Comparison of ENCODE assay signal across 15 cellular contexts in the genomic region with DNA sequence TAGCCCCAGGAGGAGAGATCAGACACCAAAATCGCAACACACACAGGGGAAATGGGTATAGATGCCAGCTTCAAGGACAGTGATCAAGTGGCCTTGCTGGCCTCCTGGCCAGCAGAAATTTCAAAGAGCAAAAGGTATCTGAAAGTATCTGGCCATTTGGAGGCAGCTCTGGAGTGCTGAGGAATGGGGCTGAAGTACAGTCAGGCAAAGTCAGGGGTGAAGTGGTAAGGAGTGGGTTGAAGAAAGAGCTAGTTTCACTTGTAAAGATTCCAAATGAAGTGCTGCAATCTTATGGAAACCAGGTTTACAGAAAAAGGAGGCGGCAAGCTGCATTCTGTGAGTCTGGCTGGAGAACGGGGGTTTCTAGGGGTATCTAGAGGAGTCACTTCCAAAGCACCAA. TPM values are rescaled to one million over a fixed set of nuclear protein-coding genes. Genes with fewer than 3 reads are reported as not detected.
DNase-seq lines count a peak whose midpoint lies in the region; ATAC-seq and TF ChIP-seq lines count a peak whose summit lies in the region.
"Had no signal": no experiment of that assay in that cellular context is flagged by ENCODE, and none has a peak within 500 bp of the region (broad histone marks: within the 10 kb centered on the region; RNA-seq: fewer than 3 reads in every experiment).

No MANE protein-coding gene starts in this region.

- no peak for TF ChIP-seq EP300 in stomach (IDR thresholded peaks at IDR 0.05)

- POLR2A ChIA-PET in activated CD4-positive, alpha-beta T cell treated with anti-CD3 and anti-CD28 coated beads for 36 hours (lab: Charles Lee): interaction anchor here (0.6 to 2.7 kb wide), 12 partner anchors 17 to 225 kb away, joined by 3 to 22 read pairs (median 6); a partner anchor contains a TSS

- H3K4me1 ChIP-seq in lower lobe of right lung: peaks cover 31% of the 10 kb centered on the region
- H3K4me1 ChIP-seq in stomach: peaks cover 9 to 41% (median 19%) of the 10 kb centered on the region in 4 donors

- TF ChIP-seq POLR2A in stomach (IDR thresholded peaks at IDR 0.05): no peak

- peaks cover 43% of the 10 kb centered on the region for H3K4me1 Mint-ChIP-seq in activated CD4-positive, alpha-beta T cell treated with anti-CD3 and anti-CD28 coated beads for 36 hours
- H3K4me1 Mint-ChIP-seq in activated naive CD8-positive, alpha-beta T cell treated with anti-CD3 and anti-CD28 coated beads for 36 hours: peaks cover 39% of the 10 kb centered on the region

- peaks cover 46% of the 10 kb centered on the region for H3K36me3 ChIP-seq in lower lobe of right lung
- H3K36me3 ChIP-seq in stomach: peaks cover 12 to 55% (median 46%) of the 10 kb centered on the region in 4 donors

- H3K27ac Mint-ChIP-seq in activated CD4-positive, alpha-beta T cell treated with anti-CD3 and anti-CD28 coated beads for 36 hours: peak overlapping the region; percentile 94
- peak overlapping the region; percentile 83 for H3K27ac Mint-ChIP-seq in activated naive CD8-positive, alpha-beta T cell treated with anti-CD3 and anti-CD28 coated beads for 36 hours

- no peaks in the 10 kb centered on the region for H3K27me3 Mint-ChIP-seq in activated CD4-positive, alpha-beta T cell treated with anti-CD3 and anti-CD28 coated beads for 36 hours
- H3K27me3 Mint-ChIP-seq in activated naive CD8-positive, alpha-beta T cell treated with anti-CD3 and anti-CD28 coated beads for 36 hours: no peaks in the 10 kb centered on the region

- TF ChIP-seq CTCF in lower lobe of right lung (IDR thresholded peaks at IDR 0.05) (no peak), stomach (IDR thresholded peaks at IDR 0.05) (no peak)

- intact Hi-C loops in activated CD4-positive, alpha-beta T cell treated with anti-CD3 and anti-CD28 coated beads for 36 hours (cut with DNase I, micrococcal nuclease): loop anchor here (2.0 to 5.0 kb wide), 3 partner anchors 133 to 239 kb away; a partner anchor contains a TSS
- intact Hi-C loops in lower lobe of right lung (cut with DNase I) (no loop called here), stomach (cut with DNase I; ENCODE audit: low total_unique reads) (no loop called here), cardiac septum (cut with DNase I) (no loop called here)

- H3K27me3 ChIP-seq in lower lobe of right lung (ENCODE audit: low read depth) (no peaks in the 10 kb centered on the region), stomach (no peaks in the 10 kb centered on the region)

- peak overlapping the region; percentile 36 for H3K4me3 Mint-ChIP-seq in activated CD4-positive, alpha-beta T cell treated with anti-CD3 and anti-CD28 coated beads for 36 hours
- no peak overlapping the region for H3K4me3 Mint-ChIP-seq in activated naive CD8-positive, alpha-beta T cell treated with anti-CD3 and anti-CD28 coated beads for 36 hours

- H3K27ac ChIP-seq in lower lobe of right lung (peak overlapping the region; percentile 77), stomach (peak overlapping the region in 3 of 5 donors; percentile 2 to 80 (median 70))
- H3K27ac ChIP-seq: parathyroid adenoma had no signal

- 93 to 100% (median 94%) methylated on average over 3 of the region's 3 CpGs for WGBS in stomach, 5 donors

- no peak for ATAC-seq in activated CD4-positive, alpha-beta T cell treated with anti-CD3 and anti-CD28 coated beads for 36 hours
- ATAC-seq in lower lobe of right lung: peak; percentile 59 to 68

- H3K9me3 Mint-ChIP-seq in activated CD4-positive, alpha-beta T cell treated with anti-CD3 and anti-CD28 coated beads for 36 hours (ENCODE audit: low read depth): no peaks in the 10 kb centered on the region
- no peaks in the 10 kb centered on the region for H3K9me3 Mint-ChIP-seq in activated naive CD8-positive, alpha-beta T cell treated with anti-CD3 and anti-CD28 coated beads for 36 hours

- H3K4me3 ChIP-seq in lower lobe of right lung: no peak overlapping the region
- H3K4me3 ChIP-seq in stomach: no peak overlapping the region

- CTCF ChIA-PET in activated CD4-positive, alpha-beta T cell treated with anti-CD3 and anti-CD28 coated beads for 36 hours (lab: Charles Lee): interaction anchor here (0.7 to 7.8 kb wide), 8 partner anchors 15 to 343 kb away, joined by 3 to 94 read pairs (median 5); a partner anchor contains a TSS

- H3K9me3 ChIP-seq in lower lobe of right lung (no peaks in the 10 kb centered on the region), stomach (no peaks in the 10 kb centered on the region)

- DNase-seq in activated CD4-positive, alpha-beta T cell treated with anti-CD3 and anti-CD28 coated beads for 36 hours: no peak
- no peak for DNase-seq in activated CD4-positive, alpha-beta T cell treated with anti-CD3 and anti-CD28 coated beads, Interleukin-2, amount 50 U/mL, for 48 hours
- DNase-seq in activated naive CD8-positive, alpha-beta T cell treated with anti-CD3 and anti-CD28 coated beads for 36 hours: no peak
- DNase-seq in lower lobe of right lung: no peak
- DNase-seq in stomach: no peak
- no peak for DNase-seq in T-helper 9 cell
- no peak for DNase-seq in cardiac septum (ENCODE audit: low spot score)
- DNase-seq in SIG-M5 treated with dmso at 0.1 percent for 504 hours (lab: John Stamatoyannopoulos, UW; ENCODE audit: unreplicated experiment): no peak
- DNase-seq: DMS 273 treated with DMSO at 0.1 percent for 48 hours; left colon; NCI-H1417; NCI-H69; Right ventricle myocardium superior; stimulated activated CD4-positive, alpha-beta T cell treated with anti-CD3 and anti-CD28 coated beads, Interleukin-4, amount 100 ng/mL, for 1 hour had no signal

- H3K36me3 Mint-ChIP-seq in activated CD4-positive, alpha-beta T cell treated with anti-CD3 and anti-CD28 coated beads for 36 hours (ENCODE audit: low read depth): peaks cover 30% of the 10 kb centered on the region
- H3K36me3 Mint-ChIP-seq in activated naive CD8-positive, alpha-beta T cell treated with anti-CD3 and anti-CD28 coated beads for 36 hours: peaks cover 38% of the 10 kb centered on the region

RNA-seq across cellular contexts. Expression of a gene that starts 19.2 kb away (rescaled TPM):
- 100 to 1,000 TPM; 417 to 450 TPM for total RNA-seq in activated CD4-positive, alpha-beta T cell treated with anti-CD3 and anti-CD28 coated beads for 36 hours
- total RNA-seq in activated naive CD8-positive, alpha-beta T cell treated with anti-CD3 and anti-CD28 coated beads for 36 hours: 100 to 1,000 TPM; 449 to 455 TPM
- total RNA-seq in lower lobe of right lung (308 TPM), stomach (100 to 1,000 TPM in 3 of 5 donors, 10 to 100 TPM in 1, 1 to 10 TPM in 1; 9.3 to 164 (median 120) TPM), cardiac septum (223 TPM)
- 100 to 1,000 TPM; 199 to 296 (median 251) TPM for polyA plus RNA-seq in stomach

Comparison
In these comparisons a context has a peak if more than half of its experiments do, and no peak if none do; other contexts are left out.
1. intact Hi-C loops: an anchor here in activated CD4-positive, alpha-beta T cell treated with anti-CD3 and anti-CD28 coated beads for 36 hours (2.0 to 5.0 kb wide); none called in lower lobe of right lung, stomach and cardiac septum.